ENCODE assay signal across 1 cellular context in the genomic region with DNA sequence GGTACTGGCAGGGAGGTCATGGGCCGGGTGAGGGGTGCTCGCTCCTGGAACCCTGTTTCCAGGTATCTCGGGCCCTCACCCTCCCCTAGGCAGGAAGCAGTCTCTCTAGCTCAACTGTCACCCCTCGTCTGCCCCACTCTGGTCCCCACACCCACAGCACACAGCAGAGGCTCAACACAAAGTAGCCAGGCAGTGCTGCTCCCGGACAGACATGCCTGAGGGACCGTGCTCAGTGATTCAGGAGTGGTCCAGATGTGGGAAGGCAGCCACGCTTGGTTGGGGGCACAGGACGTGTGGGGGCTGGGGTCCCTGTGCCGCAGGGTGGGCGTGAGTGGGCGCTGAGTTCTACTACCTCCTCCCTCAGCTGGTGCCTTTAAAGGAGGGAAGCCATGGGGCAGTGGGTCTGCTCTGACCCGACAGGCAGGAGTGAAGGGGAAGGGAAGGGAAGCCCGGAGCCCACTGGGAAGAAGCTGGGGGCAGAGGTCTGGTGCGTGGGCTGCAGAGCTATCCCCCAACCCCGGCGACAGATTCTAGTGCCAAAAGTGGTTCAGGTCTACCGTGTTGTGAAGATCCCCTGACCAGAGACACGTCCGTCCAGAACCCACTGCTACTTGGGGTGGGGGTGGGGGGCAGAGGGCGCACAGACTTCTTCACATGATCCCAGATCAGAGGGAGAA.
TF ChIP-seq lines count a peak whose summit lies in the region.

No MANE protein-coding gene starts in this region.

TF ChIP-seq in HepG2, 621 proteins besides CTCF, POLR2A, EP300 and RAD21 (continued from another document and continues in another):
- peak; percentile 22 for TF ChIP-seq ZBTB2 (CRISPR knock-in tag; IDR thresholded peaks at IDR 0.05; ENCODE audit: low read depth)
- TF ChIP-seq SYNCRIP (IDR thresholded peaks at IDR 0.05; ENCODE audit: insufficient read depth, low read depth, low read length): no peak
- peak; percentile 17; the same call in 1 of the 2 replicates for TF ChIP-seq ZNF510 (CRISPR knock-in tag; IDR thresholded peaks at IDR 0.05; ENCODE audit: low read depth)
- TF ChIP-seq NCOA5 (CRISPR knock-in tag; IDR thresholded peaks at IDR 0.05): no peak
- TF ChIP-seq ZHX2 (IDR thresholded peaks at IDR 0.05; ENCODE audit: low read depth): 0 out of 2 replicates have a peak, but pooled peaks have one; percentile 8
- TF ChIP-seq ZHX2 (CRISPR knock-in tag; IDR thresholded peaks at IDR 0.05; ENCODE audit: borderline replicate concordance): no peak
- TF ChIP-seq GPN1 (CRISPR knock-in tag; IDR thresholded peaks at IDR 0.05; ENCODE audit: borderline replicate concordance): no peak
- no peak for TF ChIP-seq ZNF382 (CRISPR knock-in tag; IDR thresholded peaks at IDR 0.05; ENCODE audit: borderline replicate concordance)
- TF ChIP-seq JUNB (CRISPR knock-in tag; IDR thresholded peaks at IDR 0.05; ENCODE audit: borderline replicate concordance): no peak
- no peak for TF ChIP-seq KLF15 (CRISPR knock-in tag; IDR thresholded peaks at IDR 0.05; ENCODE audit: borderline replicate concordance)
- no peak for TF ChIP-seq ZHX1 (CRISPR knock-in tag; IDR thresholded peaks at IDR 0.05; ENCODE audit: low read depth)
- TF ChIP-seq ZNF17 (CRISPR knock-in tag; IDR thresholded peaks at IDR 0.05): 0 out of 2 replicates have a peak, but pooled peaks have one; percentile 19
- peak; percentile 64; the same call in 1 of the 2 replicates for TF ChIP-seq AHDC1 (CRISPR knock-in tag; IDR thresholded peaks at IDR 0.05; ENCODE audit: borderline replicate concordance)
- no peak for TF ChIP-seq PRPF4 (IDR thresholded peaks at IDR 0.05; ENCODE audit: low read depth, low read length, poor library complexity, severe bottlenecking)
- peak; percentile 87 for TF ChIP-seq ZNF569 (CRISPR knock-in tag; IDR thresholded peaks at IDR 0.05; ENCODE audit: borderline replicate concordance)
- TF ChIP-seq ZMYM4 (CRISPR knock-in tag; IDR thresholded peaks at IDR 0.05): no peak
- no peak for TF ChIP-seq SUZ12 (IDR thresholded peaks at IDR 0.05; ENCODE audit: low read depth, low read length)
- TF ChIP-seq TBX2 (CRISPR knock-in tag; IDR thresholded peaks at IDR 0.05; ENCODE audit: borderline replicate concordance): peak; percentile 16; the same call in 1 of the 2 replicates
- TF ChIP-seq ZSCAN29 (CRISPR knock-in tag; conservative IDR thresholded peaks at IDR 0.05): no peak
- no peak for TF ChIP-seq ZNF7 (CRISPR knock-in tag; IDR thresholded peaks at IDR 0.05)
- TF ChIP-seq ZFP82 (CRISPR knock-in tag; IDR thresholded peaks at IDR 0.05; ENCODE audit: borderline replicate concordance): peak; percentile 93
- TF ChIP-seq ZNF235 (CRISPR knock-in tag; IDR thresholded peaks at IDR 0.05; ENCODE audit: borderline replicate concordance): 0 out of 2 replicates have a peak, but pooled peaks have one; percentile 18
- 0 out of 2 replicates have a peak, but pooled peaks have one; percentile 34 for TF ChIP-seq SALL1 (CRISPR knock-in tag; IDR thresholded peaks at IDR 0.05)
- TF ChIP-seq ZBTB34 (CRISPR knock-in tag; IDR thresholded peaks at IDR 0.05): no peak; the same call in none of the 2 replicates
- TF ChIP-seq ZNF552 (CRISPR knock-in tag; IDR thresholded peaks at IDR 0.05; ENCODE audit: borderline replicate concordance): peak; percentile 91; the same call in 1 of the 2 replicates
- no peak for TF ChIP-seq PRDM15 (CRISPR knock-in tag; IDR thresholded peaks at IDR 0.05)
- TF ChIP-seq CENPX (CRISPR knock-in tag; IDR thresholded peaks at IDR 0.05): no peak
- TF ChIP-seq MYPOP (CRISPR knock-in tag; IDR thresholded peaks at IDR 0.05): peak; percentile 64; the same call in 1 of the 2 replicates
- no peak; the same call in 1 of the 2 replicates for TF ChIP-seq NFKB2 (CRISPR knock-in tag; IDR thresholded peaks at IDR 0.05; ENCODE audit: borderline replicate concordance)
- no peak for TF ChIP-seq ADNP (CRISPR knock-in tag; IDR thresholded peaks at IDR 0.05)
